ENCODE assay signal across 8 cellular contexts in the genomic region with DNA sequence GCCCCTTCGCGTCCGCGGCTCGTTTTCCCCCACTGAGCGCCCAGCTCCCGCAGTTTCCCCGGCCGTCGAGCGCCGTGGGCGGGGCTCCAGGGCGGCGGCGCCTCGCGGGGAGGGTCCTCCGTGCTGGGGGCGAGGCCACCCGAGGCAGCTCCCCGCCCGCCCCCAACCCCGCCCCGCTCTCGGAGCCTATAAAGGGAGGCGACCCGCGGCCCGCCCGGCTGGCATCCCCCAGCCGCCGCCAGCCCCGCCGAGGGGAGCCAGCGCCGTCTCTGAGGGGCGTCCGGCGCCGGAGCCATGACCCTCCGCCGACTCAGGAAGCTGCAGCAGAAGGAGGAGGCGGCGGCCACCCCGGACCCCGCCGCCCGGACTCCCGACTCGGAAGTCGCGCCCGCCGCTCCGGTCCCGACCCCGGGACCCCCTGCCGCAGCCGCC. TPM values are rescaled to one million over a fixed set of nuclear protein-coding genes. Genes with fewer than 3 reads are reported as not detected.
DNase-seq lines count a peak whose midpoint lies in the region; ATAC-seq lines count a peak whose summit lies in the region.

Gene TAMALIN (plus strand): TSS at position 221 of the 432 bp plus-strand sequence. CDS start 74 bp downstream, at position 295.

- DNase-seq in Daoy (ENCODE audit: low read depth) (peak; percentile 70), NCI-H2227 treated with DMSO at 0.1 percent for 48 hours (lab: John Stamatoyannopoulos, UW) (peak; percentile 41), fibroblast of gingiva (ENCODE audit: low read depth) (peak; percentile 43)
- peak; percentile 89 for DNase-seq in activated T-cell treated with anti-CD3 and anti-CD28 coated beads, Interleukin-2, amount 50 U/mL, for 1 hour
- peak; percentile 80 for DNase-seq in natural killer cell treated with Interleukin-12 subunit alpha and Interleukin-12 subunit beta and Interleukin-15 and Interleukin-18, amount 100 ng/mL, for 72 hours (ENCODE audit: low spot score)

- H3K4me1 Mint-ChIP-seq in natural killer cell treated with Interleukin-12 subunit alpha and Interleukin-12 subunit beta and Interleukin-15 and Interleukin-18, amount 100 ng/mL, for 72 hours (ENCODE audit: low read depth in 2 of 2), result peaks cover 13 to 21% of the 10 kb centered on the region in 2 donors
- peaks cover 30% of the 10 kb centered on the region for H3K4me1 Mint-ChIP-seq in stimulated activated naive CD8-positive, alpha-beta T cell treated with anti-CD3 and anti-CD28 coated beads, Interleukin-15, Interleukin-2, amounts not matched to agents 100 ng/mL and 50 ng/mL, for 24 hours (ENCODE audit: low read depth)

- ATAC-seq in natural killer cell treated with Interleukin-12 subunit alpha and Interleukin-12 subunit beta and Interleukin-15 and Interleukin-18, amount 100 ng/mL, for 72 hours, result peak; percentile 75 to 85
- ATAC-seq in HG03097 (IDR thresholded peaks at IDR 0.05; ENCODE audit: low FRiP score, unreplicated experiment) (no peak), HG02973 (IDR thresholded peaks at IDR 0.05; ENCODE audit: unreplicated experiment) (no peak)

- peak within 1 kb of the TSS; percentile 85 for H3K4me3 Mint-ChIP-seq in natural killer cell treated with Interleukin-12 subunit alpha and Interleukin-12 subunit beta and Interleukin-15 and Interleukin-18, amount 100 ng/mL, for 72 hours
- H3K4me3 Mint-ChIP-seq in stimulated activated naive CD8-positive, alpha-beta T cell treated with anti-CD3 and anti-CD28 coated beads, Interleukin-15, Interleukin-2, amounts not matched to agents 100 ng/mL and 50 ng/mL, for 24 hours, result peak within 1 kb of the TSS; percentile 89

- H3K9me3 Mint-ChIP-seq in natural killer cell treated with Interleukin-12 subunit alpha and Interleukin-12 subunit beta and Interleukin-15 and Interleukin-18, amount 100 ng/mL, for 72 hours, result no peaks in the 10 kb centered on the region
- H3K9me3 Mint-ChIP-seq in stimulated activated naive CD8-positive, alpha-beta T cell treated with anti-CD3 and anti-CD28 coated beads, Interleukin-15, Interleukin-2, amounts not matched to agents 100 ng/mL and 50 ng/mL, for 24 hours, result no peaks in the 10 kb centered on the region

- no peaks in the 10 kb centered on the region for H3K36me3 Mint-ChIP-seq in natural killer cell treated with Interleukin-12 subunit alpha and Interleukin-12 subunit beta and Interleukin-15 and Interleukin-18, amount 100 ng/mL, for 72 hours
- peaks cover 7% of the 10 kb centered on the region for H3K36me3 Mint-ChIP-seq in stimulated activated naive CD8-positive, alpha-beta T cell treated with anti-CD3 and anti-CD28 coated beads, Interleukin-15, Interleukin-2, amounts not matched to agents 100 ng/mL and 50 ng/mL, for 24 hours (ENCODE audit: low read depth)

- peak within 1 kb of the TSS; percentile 35 to 41 for H3K27ac Mint-ChIP-seq in natural killer cell treated with Interleukin-12 subunit alpha and Interleukin-12 subunit beta and Interleukin-15 and Interleukin-18, amount 100 ng/mL, for 72 hours
- H3K27ac Mint-ChIP-seq in stimulated activated naive CD8-positive, alpha-beta T cell treated with anti-CD3 and anti-CD28 coated beads, Interleukin-15, Interleukin-2, amounts not matched to agents 100 ng/mL and 50 ng/mL, for 24 hours, result peak within 1 kb of the TSS; percentile 86

- H3K27me3 Mint-ChIP-seq in natural killer cell treated with Interleukin-12 subunit alpha and Interleukin-12 subunit beta and Interleukin-15 and Interleukin-18, amount 100 ng/mL, for 72 hours, result no peaks in the 10 kb centered on the region
- H3K27me3 Mint-ChIP-seq in stimulated activated naive CD8-positive, alpha-beta T cell treated with anti-CD3 and anti-CD28 coated beads, Interleukin-15, Interleukin-2, amounts not matched to agents 100 ng/mL and 50 ng/mL, for 24 hours, result peaks cover 3% of the 10 kb centered on the region

RNA-seq across cellular contexts. Expression of gene TAMALIN, which starts in this region (rescaled TPM):
- 1.1 and 2.1 TPM in 2 replicates for total RNA-seq in Daoy (2014; rRNA removed; shearing (Covaris generic))
- 1 to 10 TPM; 5.4 to 5.6 TPM for total RNA-seq in natural killer cell treated with Interleukin-12 subunit alpha and Interleukin-12 subunit beta and Interleukin-15 and Interleukin-18, amount 100 ng/mL, for 72 hours

Comparison
In these comparisons a context has a peak if more than half of its experiments do, and no peak if none do; other contexts are left out.
1. ATAC-seq: peak in natural killer cell treated with Interleukin-12 subunit alpha and Interleukin-12 subunit beta and Interleukin-15 and Interleukin-18, amount 100 ng/mL, for 72 hours (2 of 2); none in HG03097 (single experiment) and HG02973 (single experiment).
2. Peak in every context shown above with its lines, with median percentiles within 50 percentile points of each other: DNase-seq.